Comparison of ENCODE assay signal across 8 cellular contexts in the genomic region with DNA sequence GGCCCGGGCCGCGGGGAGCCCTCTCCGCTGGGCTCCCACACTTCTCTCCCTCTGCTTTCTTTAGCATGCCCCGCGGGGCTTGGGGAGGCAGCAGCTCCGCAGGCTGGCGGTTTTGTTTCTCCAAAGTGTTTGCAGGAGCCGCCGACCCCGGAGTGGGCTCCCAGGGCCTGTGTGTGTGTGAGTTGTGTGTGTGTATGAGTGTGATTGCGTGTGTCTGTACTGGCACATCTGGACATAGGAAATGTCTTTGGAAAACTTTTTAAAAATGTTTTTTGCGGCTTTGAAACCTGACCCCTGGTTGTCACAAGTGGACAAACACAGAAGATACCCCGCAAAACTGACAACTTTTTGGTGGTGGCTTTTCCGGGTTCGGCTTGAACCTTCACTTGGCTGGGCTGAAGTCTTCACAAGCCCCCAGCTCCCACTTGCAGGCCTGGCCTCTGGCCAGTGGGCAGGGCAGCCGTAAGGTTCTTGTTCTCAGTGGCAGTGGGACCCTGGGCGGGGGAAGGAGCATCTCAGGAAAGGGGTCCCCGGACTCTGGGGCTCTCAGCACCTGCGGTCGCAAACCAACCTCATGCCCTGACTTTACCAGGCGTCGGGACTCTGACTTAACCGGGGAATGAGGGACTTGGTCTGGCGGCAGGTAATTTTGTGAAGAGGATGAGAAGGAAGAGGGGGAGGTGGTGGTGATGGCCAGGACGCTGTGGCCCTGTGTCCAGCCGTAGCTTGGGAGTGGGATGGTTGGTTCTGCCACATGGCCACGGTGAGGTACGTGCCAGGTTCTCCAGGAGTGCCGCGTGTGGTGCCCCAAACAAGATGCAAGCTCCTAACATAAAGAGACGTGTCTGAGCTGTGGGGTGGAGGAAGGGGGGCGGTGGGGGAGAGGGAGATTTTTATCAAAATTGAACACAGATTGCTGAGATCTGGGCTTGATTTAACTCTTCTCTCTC. TPM values are rescaled to one million over a fixed set of nuclear protein-coding genes. Genes with fewer than 3 reads are reported as not detected.
DNase-seq lines count a peak whose midpoint lies in the region; ATAC-seq and TF ChIP-seq lines count a peak whose summit lies in the region.

No MANE protein-coding gene starts in this region.

- peak overlapping the region; percentile 71 to 82 for H3K27ac ChIP-seq in breast epithelium
- peak overlapping the region; percentile 66 for H3K27ac ChIP-seq in skeletal muscle tissue (ENCODE audit: low read depth, low read length)

- peak overlapping the region; percentile 77 to 90 (median 79) for H3K9ac ChIP-seq in skeletal muscle tissue (ENCODE audit: low read depth in 1 of 3, low read length in 3 of 3)

- H3K4me3 ChIP-seq in HFF-Myc (replicated peaks; ENCODE audit: low read depth, low read length) (peak overlapping the region; percentile 78), breast epithelium (peak overlapping the region; percentile 64 to 73 (median 65)), kidney epithelial cell (ENCODE audit: low read depth, low read length) (peak overlapping the region; percentile 48), skeletal muscle tissue (ENCODE audit: low read length in 3 of 3) (peak overlapping the region; percentile 74 to 83 (median 75))

- no peak for ATAC-seq in GM19023 (IDR thresholded peaks at IDR 0.05; ENCODE audit: unreplicated experiment)

- no peaks in the 10 kb centered on the region for H3K36me3 ChIP-seq in breast epithelium
- no peaks in the 10 kb centered on the region for H3K36me3 ChIP-seq in kidney epithelial cell (ENCODE audit: control insufficient read depth, insufficient read depth, low read length)
- no peaks in the 10 kb centered on the region for H3K36me3 ChIP-seq in skeletal muscle tissue (ENCODE audit: control insufficient read depth in 3 of 3, insufficient read depth in 3 of 3, low read length in 3 of 3)

- H3K27me3 ChIP-seq in breast epithelium, result no peaks in the 10 kb centered on the region
- H3K27me3 ChIP-seq in kidney epithelial cell (ENCODE audit: control insufficient read depth, insufficient read depth, low read length), result peaks cover 6% of the 10 kb centered on the region
- no peaks in the 10 kb centered on the region for H3K27me3 ChIP-seq in skeletal muscle tissue (ENCODE audit: control insufficient read depth in 3 of 3, insufficient read depth in 3 of 3, low read length in 3 of 3)

- TF ChIP-seq CTCF in HFF-Myc (IDR thresholded peaks at IDR 0.05; ENCODE audit: low read depth, low read length, missing control alignments), result no peak
- TF ChIP-seq CTCF in breast epithelium (IDR thresholded peaks at IDR 0.05), result peak in 1 of 3 donors; percentile 6
- TF ChIP-seq CTCF in kidney epithelial cell (IDR thresholded peaks at IDR 0.05; ENCODE audit: insufficient read depth, low read length, poor library complexity, severe bottlenecking), result no peak

- TF ChIP-seq POLR2A in breast epithelium (IDR thresholded peaks at IDR 0.05), result no peak

- intact Hi-C loops in breast epithelium (cut with DNase I; ENCODE audit: low total_unique reads), result no loop called here

- no peaks in the 10 kb centered on the region for H3K9me3 ChIP-seq in breast epithelium
- H3K9me3 ChIP-seq in skeletal muscle tissue (ENCODE audit: control insufficient read depth in 3 of 3, low read length in 3 of 3), result no peaks in the 10 kb centered on the region

- no peaks in the 10 kb centered on the region for H3K4me1 ChIP-seq in breast epithelium
- peaks cover 10 to 13% (median 13%) of the 10 kb centered on the region in 3 donors for H3K4me1 ChIP-seq in skeletal muscle tissue (ENCODE audit: control insufficient read depth in 3 of 3, insufficient read depth in 3 of 3, low read length in 3 of 3)

- DNase-seq in HFF-Myc (ENCODE audit: extremely low read depth, low read depth), result no peak
- DNase-seq in breast epithelium (ENCODE audit: low spot score in 2 of 2), result no peak
- DNase-seq in kidney epithelial cell (ENCODE audit: low read depth), result no peak
- no peak for DNase-seq in NCI-H2081 treated with DMSO at 0.1 percent for 48 hours (lab: John Stamatoyannopoulos, UW)
- no peak for DNase-seq in activated naive CD4-positive, alpha-beta T cell treated with anti-CD3 and anti-CD28 coated beads, Interleukin-2, amount 50 U/mL, for 16 hours
- DNase-seq in activated CD8-positive, alpha-beta memory T cell treated with anti-CD3 and anti-CD28 coated beads, Interleukin-2, amount 50 U/mL, for 48 hours, result no peak

RNA-seq across cellular contexts. Expression of a gene that starts 0.6 kb away (rescaled TPM):
- total RNA-seq in breast epithelium (10 to 100 TPM; 16.2 to 59.5 (median 41.3) TPM), kidney epithelial cell (1.3 and 2.5 TPM in 2 replicates), skeletal muscle tissue (31.8 TPM)
